Comparison of ENCODE assay signal across 8 cellular contexts in genomic region chr7:78020131-78020873, GRCh38.
DNase-seq lines count a peak whose midpoint lies in the region; ATAC-seq and TF ChIP-seq lines count a peak whose summit lies in the region.

No MANE protein-coding gene starts in this region.

- no peaks in the 10 kb centered on the region for H3K9me3 Mint-ChIP-seq in activated T-helper 17 cell treated with anti-CD3 and anti-CD28 coated beads, Interleukin-2, amount 50 U/mL, for 72 hours
- no peaks in the 10 kb centered on the region for H3K9me3 Mint-ChIP-seq in nephron progenitor cell

- DNase-seq in DMS79 treated with DMSO at 0.1 percent for 48 hours (lab: John Stamatoyannopoulos, UW) (peak; percentile 78), HL-60 (ENCODE audit: low read depth in 1 of 2, low spot score in 1 of 2) (peak; percentile 33 to 53), NCI-H82 treated with DMSO at 0.1 percent for 48 hours (lab: John Stamatoyannopoulos, UW; ENCODE audit: unreplicated experiment) (peak; percentile 33), foreskin fibroblast (peak; percentile 81 to 93), nephron progenitor cell (peak; percentile 33), posterior vena cava (ENCODE audit: low spot score) (no peak)

- peak overlapping the region; percentile 50 for H3K4me3 ChIP-seq in HL-60 (replicated peaks; ENCODE audit: insufficient read depth, low read length)
- peak overlapping the region; percentile 50 to 51 for H3K4me3 ChIP-seq in foreskin fibroblast (ENCODE audit: low read depth in 1 of 2, low read length in 2 of 2)

- peak overlapping the region; percentile 86 for H3K27ac Mint-ChIP-seq in activated T-helper 17 cell treated with anti-CD3 and anti-CD28 coated beads, Interleukin-2, amount 50 U/mL, for 72 hours
- H3K27ac Mint-ChIP-seq in nephron progenitor cell, result no peak overlapping the region

- peaks cover 6% of the 10 kb centered on the region for H3K27me3 Mint-ChIP-seq in activated T-helper 17 cell treated with anti-CD3 and anti-CD28 coated beads, Interleukin-2, amount 50 U/mL, for 72 hours
- H3K27me3 Mint-ChIP-seq in nephron progenitor cell (ENCODE audit: low read depth, poor library complexity), result peaks cover 4% of the 10 kb centered on the region

- intact Hi-C loops in posterior vena cava (cut with DNase I), result loop anchor here in 1 of 2 donors (10.0 kb wide), 1 partner anchor 1154 kb away; no protein-coding TSS in a partner anchor

- H3K36me3 Mint-ChIP-seq in activated T-helper 17 cell treated with anti-CD3 and anti-CD28 coated beads, Interleukin-2, amount 50 U/mL, for 72 hours (ENCODE audit: low read depth), result no peaks in the 10 kb centered on the region
- no peaks in the 10 kb centered on the region for H3K36me3 Mint-ChIP-seq in nephron progenitor cell (ENCODE audit: low read depth)

- H3K27ac ChIP-seq in HL-60 (replicated peaks), result no peak overlapping the region

- H3K4me1 Mint-ChIP-seq in activated T-helper 17 cell treated with anti-CD3 and anti-CD28 coated beads, Interleukin-2, amount 50 U/mL, for 72 hours, result peaks cover 3% of the 10 kb centered on the region
- H3K4me1 Mint-ChIP-seq in nephron progenitor cell, result peaks cover 24% of the 10 kb centered on the region

- TF ChIP-seq CTCF in HL-60 (IDR thresholded peaks at IDR 0.05; ENCODE audit: insufficient read depth, low read length) (peak; percentile 52), foreskin fibroblast (IDR thresholded peaks at IDR 0.05; ENCODE audit: low read depth, low read length) (peak; percentile 51), nephron progenitor cell (IDR thresholded peaks at IDR 0.05) (peak; percentile 78)

- ATAC-seq in GM21360 (IDR thresholded peaks at IDR 0.05; ENCODE audit: unreplicated experiment), result peak; percentile 43
- peak; percentile 52 for ATAC-seq in activated T-helper 17 cell treated with anti-CD3 and anti-CD28 coated beads, Interleukin-2, amount 50 U/mL, for 72 hours (replicated peaks)

- peaks cover 19% of the 10 kb centered on the region for H3K27me3 ChIP-seq in HL-60 (ENCODE audit: insufficient read depth, poor library complexity, severe bottlenecking)

- H3K4me3 Mint-ChIP-seq in activated T-helper 17 cell treated with anti-CD3 and anti-CD28 coated beads, Interleukin-2, amount 50 U/mL, for 72 hours, result peak overlapping the region; percentile 78
- H3K4me3 Mint-ChIP-seq in nephron progenitor cell, result peak overlapping the region; percentile 82
